8 cellular contexts compared by ENCODE assay signal in the genomic region with DNA sequence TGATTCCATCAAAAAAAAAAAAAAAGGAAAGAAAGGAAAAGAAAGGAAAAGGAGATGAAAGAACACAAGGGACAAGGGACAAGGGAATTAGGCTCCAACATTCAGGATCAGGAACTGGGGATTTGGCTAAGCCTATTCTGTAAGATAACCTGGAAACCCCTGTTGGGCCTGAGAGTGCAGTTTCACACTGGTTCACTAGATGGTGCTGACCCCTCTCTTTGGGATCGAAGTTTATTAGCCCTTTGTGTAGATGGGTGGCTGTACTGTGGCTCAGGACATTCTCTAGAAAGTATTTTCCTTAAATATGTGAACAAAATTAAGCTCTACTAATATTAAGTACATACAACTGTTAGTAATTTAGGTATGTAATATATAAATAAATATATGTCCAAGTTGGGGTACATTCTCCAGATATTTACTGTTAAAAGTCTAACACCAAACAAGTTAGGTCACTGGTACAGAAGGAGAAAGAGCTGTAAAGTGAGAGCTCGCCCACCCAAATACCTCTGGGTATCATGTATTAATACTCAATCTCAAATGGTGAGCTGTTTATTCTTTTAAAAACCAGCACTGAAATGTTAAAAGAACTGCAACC. TPM values are rescaled to one million over a fixed set of nuclear protein-coding genes. Genes with fewer than 3 reads are reported as not detected.
DNase-seq lines count a peak whose midpoint lies in the region; ATAC-seq and TF ChIP-seq lines count a peak whose summit lies in the region.

No MANE protein-coding gene starts in this region.

- DNase-seq in DMS153 (lab: John Stamatoyannopoulos, UW): peak; percentile 42
- DNase-seq in NCI-H526 (lab: John Stamatoyannopoulos, UW): peak; percentile 2 to 73
- peak; percentile 13 for DNase-seq in activated naive CD8-positive, alpha-beta T cell treated with anti-CD3 and anti-CD28 coated beads for 36 hours
- DNase-seq in heart left ventricle: peak in 4 of 5 donors; percentile 27 to 36 (median 32)
- peak; percentile 56 for DNase-seq in renal cortical epithelial cell (ENCODE audit: low read depth)
- DNase-seq in CD4-positive, alpha-beta T cell: no peak

- H3K27ac Mint-ChIP-seq in activated naive CD8-positive, alpha-beta T cell treated with anti-CD3 and anti-CD28 coated beads for 36 hours: no peak overlapping the region
- no peak overlapping the region for H3K27ac Mint-ChIP-seq in CD4-positive, alpha-beta T cell

- no peak overlapping the region for H3K4me3 ChIP-seq in heart left ventricle

- H3K36me3 ChIP-seq in heart left ventricle: no peaks in the 10 kb centered on the region

- H3K27ac ChIP-seq in heart left ventricle: no peak overlapping the region
- no peak overlapping the region for H3K27ac ChIP-seq in CD4-positive, alpha-beta T cell (ENCODE audit: low read depth, low read length)

- H3K27me3 ChIP-seq in heart left ventricle: no peaks in the 10 kb centered on the region
- H3K27me3 ChIP-seq in CD4-positive, alpha-beta T cell (ENCODE audit: control insufficient read depth, insufficient read depth, low read length): no peaks in the 10 kb centered on the region

- POLR2A ChIA-PET in CD4-positive, alpha-beta T cell (lab: Charles Lee): no interaction called here

- TF ChIP-seq CTCF in heart left ventricle (IDR thresholded peaks at IDR 0.05): peak; percentile 54 to 83 (median 75)
- no peak for TF ChIP-seq CTCF in CD4-positive, alpha-beta T cell (IDR thresholded peaks at IDR 0.05)

- ATAC-seq in GM19324 (IDR thresholded peaks at IDR 0.05; ENCODE audit: low FRiP score, unreplicated experiment) (peak; percentile 82), HG03175 (IDR thresholded peaks at IDR 0.05; ENCODE audit: unreplicated experiment) (peak; percentile 92), heart left ventricle (peak in 3 of 4 donors; percentile 79 to 85 (median 81))
- no peak for ATAC-seq in CD4-positive, alpha-beta T cell (ENCODE audit: poor library complexity)

- H3K36me3 Mint-ChIP-seq in activated naive CD8-positive, alpha-beta T cell treated with anti-CD3 and anti-CD28 coated beads for 36 hours: no peaks in the 10 kb centered on the region
- no peaks in the 10 kb centered on the region for H3K36me3 Mint-ChIP-seq in CD4-positive, alpha-beta T cell (ENCODE audit: low read depth)

- no peak overlapping the region for H3K4me3 Mint-ChIP-seq in activated naive CD8-positive, alpha-beta T cell treated with anti-CD3 and anti-CD28 coated beads for 36 hours
- H3K4me3 Mint-ChIP-seq in CD4-positive, alpha-beta T cell: no peak overlapping the region

- H3K9me3 Mint-ChIP-seq in activated naive CD8-positive, alpha-beta T cell treated with anti-CD3 and anti-CD28 coated beads for 36 hours: no peaks in the 10 kb centered on the region
- no peaks in the 10 kb centered on the region for H3K9me3 Mint-ChIP-seq in CD4-positive, alpha-beta T cell

- no peaks in the 10 kb centered on the region for H3K9me3 ChIP-seq in heart left ventricle
- no peaks in the 10 kb centered on the region for H3K9me3 ChIP-seq in CD4-positive, alpha-beta T cell (ENCODE audit: control insufficient read depth, low read length)

- H3K4me1 ChIP-seq in heart left ventricle: no peaks in the 10 kb centered on the region

- WGBS in heart left ventricle, 4 donors: 38 to 50% (median 42%) methylated on average over 2 of the region's 2 CpGs

- no peak for TF ChIP-seq POLR2A in heart left ventricle (IDR thresholded peaks at IDR 0.05)

- peaks cover 4% of the 10 kb centered on the region for H3K27me3 Mint-ChIP-seq in activated naive CD8-positive, alpha-beta T cell treated with anti-CD3 and anti-CD28 coated beads for 36 hours
- H3K27me3 Mint-ChIP-seq in CD4-positive, alpha-beta T cell: no peaks in the 10 kb centered on the region

- H3K4me1 Mint-ChIP-seq in activated naive CD8-positive, alpha-beta T cell treated with anti-CD3 and anti-CD28 coated beads for 36 hours: peaks cover 1% of the 10 kb centered on the region
- no peaks in the 10 kb centered on the region for H3K4me1 Mint-ChIP-seq in CD4-positive, alpha-beta T cell (ENCODE audit: low read depth)

- intact Hi-C loops in heart left ventricle (cut with DNase I): loop anchor here (1.0 to 10.0 kb wide), 4 partner anchors 90 to 220 kb away; no protein-coding TSS in a partner anchor
- intact Hi-C loops in CD4-positive, alpha-beta T cell (cut with DNase I, micrococcal nuclease): loop anchor here (5.0 to 10.0 kb wide), 2 partner anchors 212 to 220 kb away; no protein-coding TSS in a partner anchor

- CTCF ChIA-PET in CD4-positive, alpha-beta T cell (lab: Charles Lee): no interaction called here

RNA-seq across cellular contexts. Expression of a gene that starts 6.3 kb away (rescaled TPM):
- not detected for total RNA-seq in activated naive CD8-positive, alpha-beta T cell treated with anti-CD3 and anti-CD28 coated beads for 36 hours
- total RNA-seq in heart left ventricle (not detected), renal cortical epithelial cell (not detected in 2 replicates)
- not detected for polyA plus RNA-seq in heart left ventricle
- not detected for total RNA-seq in CD4-positive, alpha-beta T cell

RNA-seq across cellular contexts. Expression of a gene that starts 15.9 kb away (rescaled TPM):
- total RNA-seq in activated naive CD8-positive, alpha-beta T cell treated with anti-CD3 and anti-CD28 coated beads for 36 hours: not detected
- total RNA-seq in heart left ventricle: not detected
- not detected for polyA plus RNA-seq in heart left ventricle
- not detected in 2 replicates for total RNA-seq in renal cortical epithelial cell
- total RNA-seq in CD4-positive, alpha-beta T cell: not detected

RNA-seq across cellular contexts. Expression of a gene that starts 57.8 kb away (rescaled TPM):
- under 1 TPM; 0.45 to 0.64 TPM for total RNA-seq in activated naive CD8-positive, alpha-beta T cell treated with anti-CD3 and anti-CD28 coated beads for 36 hours
- under 1 TPM in 7 of 9 donors, not detected in 2; 0.16 to 0.72 (median 0.44) TPM for total RNA-seq in heart left ventricle
- polyA plus RNA-seq in heart left ventricle: under 1 TPM; 0.07 to 0.27 TPM
- total RNA-seq in renal cortical epithelial cell: 0.65 TPM in 1 of 2 replicates, not detected in the other
- under 1 TPM; 0.22 to 0.34 TPM for total RNA-seq in CD4-positive, alpha-beta T cell

Comparison
In these comparisons a context has a peak if more than half of its experiments do, and no peak if none do; other contexts are left out.
1. DNase-seq: peak in DMS153 (single experiment), NCI-H526 (2 of 2), activated naive CD8-positive, alpha-beta T cell treated with anti-CD3 and anti-CD28 coated beads for 36 hours (single experiment), heart left ventricle (4 of 5) and renal cortical epithelial cell (single experiment); none in CD4-positive, alpha-beta T cell (0 of 10).